Comparison of ENCODE assay signal across 1 cellular context in genomic region chr12:52945389-52946232, GRCh38.
TF ChIP-seq lines count a peak whose summit lies in the region.

No MANE protein-coding gene starts in this region.

TF ChIP-seq in WTC11, 78 proteins besides CTCF, POLR2A, EP300 and RAD21 (continued from another document):
- TF ChIP-seq, protein P1, sequence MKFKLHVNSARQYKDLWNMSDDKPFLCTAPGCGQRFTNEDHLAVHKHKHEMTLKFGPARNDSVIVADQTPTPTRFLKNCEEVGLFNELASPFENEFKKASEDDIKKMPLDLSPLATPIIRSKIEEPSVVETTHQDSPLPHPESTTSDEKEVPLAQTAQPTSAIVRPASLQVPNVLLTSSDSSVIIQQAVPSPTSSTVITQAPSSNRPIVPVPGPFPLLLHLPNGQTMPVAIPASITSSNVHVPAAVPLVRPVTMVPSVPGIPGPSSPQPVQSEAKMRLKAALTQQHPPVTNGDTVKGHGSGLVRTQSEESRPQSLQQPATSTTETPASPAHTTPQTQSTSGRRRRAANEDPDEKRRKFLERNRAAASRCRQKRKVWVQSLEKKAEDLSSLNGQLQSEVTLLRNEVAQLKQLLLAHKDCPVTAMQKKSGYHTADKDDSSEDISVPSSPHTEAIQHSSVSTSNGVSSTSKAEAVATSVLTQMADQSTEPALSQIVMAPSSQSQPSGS (CRISPR knock-in tag; IDR thresholded peaks at IDR 0.05; ENCODE audit: borderline replicate concordance, low read depth) = no peak
- TF ChIP-seq, protein P2, sequence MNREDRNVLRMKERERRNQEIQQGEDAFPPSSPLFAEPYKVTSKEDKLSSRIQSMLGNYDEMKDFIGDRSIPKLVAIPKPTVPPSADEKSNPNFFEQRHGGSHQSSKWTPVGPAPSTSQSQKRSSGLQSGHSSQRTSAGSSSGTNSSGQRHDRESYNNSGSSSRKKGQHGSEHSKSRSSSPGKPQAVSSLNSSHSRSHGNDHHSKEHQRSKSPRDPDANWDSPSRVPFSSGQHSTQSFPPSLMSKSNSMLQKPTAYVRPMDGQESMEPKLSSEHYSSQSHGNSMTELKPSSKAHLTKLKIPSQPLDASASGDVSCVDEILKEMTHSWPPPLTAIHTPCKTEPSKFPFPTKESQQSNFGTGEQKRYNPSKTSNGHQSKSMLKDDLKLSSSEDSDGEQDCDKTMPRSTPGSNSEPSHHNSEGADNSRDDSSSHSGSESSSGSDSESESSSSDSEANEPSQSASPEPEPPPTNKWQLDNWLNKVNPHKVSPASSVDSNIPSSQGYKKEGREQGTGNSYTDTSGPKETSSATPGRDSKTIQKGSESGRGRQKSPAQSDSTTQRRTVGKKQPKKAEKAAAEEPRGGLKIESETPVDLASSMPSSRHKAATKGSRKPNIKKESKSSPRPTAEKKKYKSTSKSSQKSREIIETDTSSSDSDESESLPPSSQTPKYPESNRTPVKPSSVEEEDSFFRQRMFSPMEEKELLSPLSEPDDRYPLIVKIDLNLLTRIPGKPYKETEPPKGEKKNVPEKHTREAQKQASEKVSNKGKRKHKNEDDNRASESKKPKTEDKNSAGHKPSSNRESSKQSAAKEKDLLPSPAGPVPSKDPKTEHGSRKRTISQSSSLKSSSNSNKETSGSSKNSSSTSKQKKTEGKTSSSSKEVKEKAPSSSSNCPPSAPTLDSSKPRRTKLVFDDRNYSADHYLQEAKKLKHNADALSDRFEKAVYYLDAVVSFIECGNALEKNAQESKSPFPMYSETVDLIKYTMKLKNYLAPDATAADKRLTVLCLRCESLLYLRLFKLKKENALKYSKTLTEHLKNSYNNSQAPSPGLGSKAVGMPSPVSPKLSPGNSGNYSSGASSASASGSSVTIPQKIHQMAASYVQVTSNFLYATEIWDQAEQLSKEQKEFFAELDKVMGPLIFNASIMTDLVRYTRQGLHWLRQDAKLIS (CRISPR knock-in tag; IDR thresholded peaks at IDR 0.05; ENCODE audit: borderline replicate concordance) = 0 out of 2 replicates have a peak, but pooled peaks have one; percentile 29
- TF ChIP-seq, protein P3, sequence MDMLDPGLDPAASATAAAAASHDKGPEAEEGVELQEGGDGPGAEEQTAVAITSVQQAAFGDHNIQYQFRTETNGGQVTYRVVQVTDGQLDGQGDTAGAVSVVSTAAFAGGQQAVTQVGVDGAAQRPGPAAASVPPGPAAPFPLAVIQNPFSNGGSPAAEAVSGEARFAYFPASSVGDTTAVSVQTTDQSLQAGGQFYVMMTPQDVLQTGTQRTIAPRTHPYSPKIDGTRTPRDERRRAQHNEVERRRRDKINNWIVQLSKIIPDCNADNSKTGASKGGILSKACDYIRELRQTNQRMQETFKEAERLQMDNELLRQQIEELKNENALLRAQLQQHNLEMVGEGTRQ (CRISPR knock-in tag; IDR thresholded peaks at IDR 0.05) = no peak
- TF ChIP-seq NFE2L1 (CRISPR knock-in tag; IDR thresholded peaks at IDR 0.05) (no peak), ZBTB21 (CRISPR knock-in tag; IDR thresholded peaks at IDR 0.05; ENCODE audit: borderline replicate concordance) (0 out of 2 replicates have a peak, but pooled peaks have one; percentile 37), ZMAT4 (CRISPR knock-in tag; IDR thresholded peaks at IDR 0.05) (no peak; the same call in 1 of the 2 replicates), ERG (CRISPR knock-in tag; IDR thresholded peaks at IDR 0.05) (no peak), NFYB (CRISPR knock-in tag; conservative IDR thresholded peaks at IDR 0.05; ENCODE audit: low read depth) (no peak), GABPB1 (CRISPR knock-in tag; IDR thresholded peaks at IDR 0.05) (peak; percentile 23; the same call in 1 of the 2 replicates), NR2C2 (CRISPR knock-in tag; IDR thresholded peaks at IDR 0.05) (no peak), STAT6 (CRISPR knock-in tag; conservative IDR thresholded peaks at IDR 0.05; ENCODE audit: low read depth) (no peak), ZNF232 (CRISPR knock-in tag; IDR thresholded peaks at IDR 0.05) (no peak), TEAD1 (CRISPR knock-in tag; IDR thresholded peaks at IDR 0.05) (peak; percentile 98), MXD4 (CRISPR knock-in tag; IDR thresholded peaks at IDR 0.05; ENCODE audit: borderline replicate concordance) (no peak), MLX (CRISPR knock-in tag; IDR thresholded peaks at IDR 0.05) (no peak), SMAD3 (CRISPR knock-in tag; IDR thresholded peaks at IDR 0.05; ENCODE audit: borderline replicate concordance) (no peak), ZNF671 (CRISPR knock-in tag; IDR thresholded peaks at IDR 0.05) (no peak; the same call in 1 of the 2 replicates), ZNF396 (CRISPR knock-in tag; IDR thresholded peaks at IDR 0.05; ENCODE audit: borderline replicate concordance) (no peak), SP1 (CRISPR knock-in tag; conservative IDR thresholded peaks at IDR 0.05) (peak; percentile 37; the same call in 1 of the 2 replicates), TP53 (CRISPR knock-in tag; IDR thresholded peaks at IDR 0.05) (0 out of 2 replicates have a peak, but pooled peaks have one; percentile 50)
- TF ChIP-seq, protein P4, sequence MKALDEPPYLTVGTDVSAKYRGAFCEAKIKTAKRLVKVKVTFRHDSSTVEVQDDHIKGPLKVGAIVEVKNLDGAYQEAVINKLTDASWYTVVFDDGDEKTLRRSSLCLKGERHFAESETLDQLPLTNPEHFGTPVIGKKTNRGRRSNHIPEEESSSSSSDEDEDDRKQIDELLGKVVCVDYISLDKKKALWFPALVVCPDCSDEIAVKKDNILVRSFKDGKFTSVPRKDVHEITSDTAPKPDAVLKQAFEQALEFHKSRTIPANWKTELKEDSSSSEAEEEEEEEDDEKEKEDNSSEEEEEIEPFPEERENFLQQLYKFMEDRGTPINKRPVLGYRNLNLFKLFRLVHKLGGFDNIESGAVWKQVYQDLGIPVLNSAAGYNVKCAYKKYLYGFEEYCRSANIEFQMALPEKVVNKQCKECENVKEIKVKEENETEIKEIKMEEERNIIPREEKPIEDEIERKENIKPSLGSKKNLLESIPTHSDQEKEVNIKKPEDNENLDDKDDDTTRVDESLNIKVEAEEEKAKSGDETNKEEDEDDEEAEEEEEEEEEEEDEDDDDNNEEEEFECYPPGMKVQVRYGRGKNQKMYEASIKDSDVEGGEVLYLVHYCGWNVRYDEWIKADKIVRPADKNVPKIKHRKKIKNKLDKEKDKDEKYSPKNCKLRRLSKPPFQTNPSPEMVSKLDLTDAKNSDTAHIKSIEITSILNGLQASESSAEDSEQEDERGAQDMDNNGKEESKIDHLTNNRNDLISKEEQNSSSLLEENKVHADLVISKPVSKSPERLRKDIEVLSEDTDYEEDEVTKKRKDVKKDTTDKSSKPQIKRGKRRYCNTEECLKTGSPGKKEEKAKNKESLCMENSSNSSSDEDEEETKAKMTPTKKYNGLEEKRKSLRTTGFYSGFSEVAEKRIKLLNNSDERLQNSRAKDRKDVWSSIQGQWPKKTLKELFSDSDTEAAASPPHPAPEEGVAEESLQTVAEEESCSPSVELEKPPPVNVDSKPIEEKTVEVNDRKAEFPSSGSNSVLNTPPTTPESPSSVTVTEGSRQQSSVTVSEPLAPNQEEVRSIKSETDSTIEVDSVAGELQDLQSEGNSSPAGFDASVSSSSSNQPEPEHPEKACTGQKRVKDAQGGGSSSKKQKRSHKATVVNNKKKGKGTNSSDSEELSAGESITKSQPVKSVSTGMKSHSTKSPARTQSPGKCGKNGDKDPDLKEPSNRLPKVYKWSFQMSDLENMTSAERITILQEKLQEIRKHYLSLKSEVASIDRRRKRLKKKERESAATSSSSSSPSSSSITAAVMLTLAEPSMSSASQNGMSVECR (CRISPR knock-in tag; IDR thresholded peaks at IDR 0.05; ENCODE audit: borderline replicate concordance) = no peak
- TF ChIP-seq, protein P5, sequence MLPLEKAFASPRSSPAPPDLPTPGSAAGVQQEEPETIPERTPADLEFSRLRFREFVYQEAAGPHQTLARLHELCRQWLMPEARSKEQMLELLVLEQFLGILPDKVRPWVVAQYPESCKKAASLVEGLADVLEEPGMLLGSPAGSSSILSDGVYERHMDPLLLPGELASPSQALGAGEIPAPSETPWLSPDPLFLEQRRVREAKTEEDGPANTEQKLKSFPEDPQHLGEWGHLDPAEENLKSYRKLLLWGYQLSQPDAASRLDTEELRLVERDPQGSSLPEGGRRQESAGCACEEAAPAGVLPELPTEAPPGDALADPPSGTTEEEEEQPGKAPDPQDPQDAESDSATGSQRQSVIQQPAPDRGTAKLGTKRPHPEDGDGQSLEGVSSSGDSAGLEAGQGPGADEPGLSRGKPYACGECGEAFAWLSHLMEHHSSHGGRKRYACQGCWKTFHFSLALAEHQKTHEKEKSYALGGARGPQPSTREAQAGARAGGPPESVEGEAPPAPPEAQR (CRISPR knock-in tag; IDR thresholded peaks at IDR 0.05) = 0 out of 2 replicates have a peak, but pooled peaks have one; percentile 44
TF ChIP-seq in WTC11: peak in this region for 14.
